In the genomic region with DNA sequence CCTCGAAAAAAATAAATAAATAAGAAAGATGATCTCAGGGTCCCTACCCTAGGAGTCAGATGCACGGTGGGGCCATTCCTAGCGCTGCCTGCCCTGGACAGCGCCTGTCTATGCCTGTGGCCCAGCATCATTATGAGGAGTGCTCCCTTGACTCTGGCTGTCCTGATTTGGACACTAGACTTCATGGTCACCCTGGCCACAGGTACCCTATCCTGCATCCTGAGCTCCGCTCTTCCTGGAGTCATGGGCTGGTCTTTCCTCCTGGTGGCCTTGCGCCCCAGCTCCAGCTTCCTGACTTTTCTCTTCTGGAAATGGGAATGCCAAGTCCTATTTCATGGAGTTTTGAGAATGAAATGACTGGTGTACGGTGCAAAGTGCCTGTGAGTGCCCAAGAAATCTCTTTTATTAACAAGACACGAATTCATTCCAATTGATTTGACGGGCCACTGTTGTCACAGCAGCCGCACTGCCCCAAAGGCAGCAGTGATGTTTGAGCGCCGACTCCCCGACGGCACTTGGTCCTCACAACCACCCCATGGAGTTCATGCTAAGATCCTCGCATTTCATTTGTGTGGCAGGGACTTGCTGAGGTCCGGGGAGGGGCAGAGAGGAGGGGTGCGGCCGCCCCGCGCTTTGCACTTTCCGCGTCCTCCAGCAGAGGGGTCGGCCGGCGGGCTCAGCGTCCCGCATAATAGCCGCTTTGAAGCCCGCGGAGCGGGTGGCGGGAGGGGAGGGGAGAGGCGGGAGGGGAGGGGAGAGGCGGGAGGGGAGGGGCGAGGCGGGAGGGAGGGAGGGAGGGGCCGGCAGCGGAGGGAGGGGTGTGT, we compare ENCODE assay signal across 1 cellular context.
TF ChIP-seq lines count a peak whose summit lies in the region.

No MANE protein-coding gene starts in this region.

TF ChIP-seq in HEK293, 187 proteins besides CTCF, POLR2A, EP300 and RAD21 (continued from another document):
- TF ChIP-seq, protein P1, sequence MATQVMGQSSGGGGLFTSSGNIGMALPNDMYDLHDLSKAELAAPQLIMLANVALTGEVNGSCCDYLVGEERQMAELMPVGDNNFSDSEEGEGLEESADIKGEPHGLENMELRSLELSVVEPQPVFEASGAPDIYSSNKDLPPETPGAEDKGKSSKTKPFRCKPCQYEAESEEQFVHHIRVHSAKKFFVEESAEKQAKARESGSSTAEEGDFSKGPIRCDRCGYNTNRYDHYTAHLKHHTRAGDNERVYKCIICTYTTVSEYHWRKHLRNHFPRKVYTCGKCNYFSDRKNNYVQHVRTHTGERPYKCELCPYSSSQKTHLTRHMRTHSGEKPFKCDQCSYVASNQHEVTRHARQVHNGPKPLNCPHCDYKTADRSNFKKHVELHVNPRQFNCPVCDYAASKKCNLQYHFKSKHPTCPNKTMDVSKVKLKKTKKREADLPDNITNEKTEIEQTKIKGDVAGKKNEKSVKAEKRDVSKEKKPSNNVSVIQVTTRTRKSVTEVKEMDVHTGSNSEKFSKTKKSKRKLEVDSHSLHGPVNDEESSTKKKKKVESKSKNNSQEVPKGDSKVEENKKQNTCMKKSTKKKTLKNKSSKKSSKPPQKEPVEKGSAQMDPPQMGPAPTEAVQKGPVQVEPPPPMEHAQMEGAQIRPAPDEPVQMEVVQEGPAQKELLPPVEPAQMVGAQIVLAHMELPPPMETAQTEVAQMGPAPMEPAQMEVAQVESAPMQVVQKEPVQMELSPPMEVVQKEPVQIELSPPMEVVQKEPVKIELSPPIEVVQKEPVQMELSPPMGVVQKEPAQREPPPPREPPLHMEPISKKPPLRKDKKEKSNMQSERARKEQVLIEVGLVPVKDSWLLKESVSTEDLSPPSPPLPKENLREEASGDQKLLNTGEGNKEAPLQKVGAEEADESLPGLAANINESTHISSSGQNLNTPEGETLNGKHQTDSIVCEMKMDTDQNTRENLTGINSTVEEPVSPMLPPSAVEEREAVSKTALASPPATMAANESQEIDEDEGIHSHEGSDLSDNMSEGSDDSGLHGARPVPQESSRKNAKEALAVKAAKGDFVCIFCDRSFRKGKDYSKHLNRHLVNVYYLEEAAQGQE (tag by site-specific recombination; IDR thresholded peaks at IDR 0.05): peak; percentile 82
- TF ChIP-seq BCL11A (tag by site-specific recombination; IDR thresholded peaks at IDR 0.05; ENCODE audit: low read depth) (no peak), ZIC2 (tag by site-specific recombination; IDR thresholded peaks at IDR 0.05) (peak; percentile 38)
